28 cellular contexts compared by ENCODE assay signal in the genomic region with DNA sequence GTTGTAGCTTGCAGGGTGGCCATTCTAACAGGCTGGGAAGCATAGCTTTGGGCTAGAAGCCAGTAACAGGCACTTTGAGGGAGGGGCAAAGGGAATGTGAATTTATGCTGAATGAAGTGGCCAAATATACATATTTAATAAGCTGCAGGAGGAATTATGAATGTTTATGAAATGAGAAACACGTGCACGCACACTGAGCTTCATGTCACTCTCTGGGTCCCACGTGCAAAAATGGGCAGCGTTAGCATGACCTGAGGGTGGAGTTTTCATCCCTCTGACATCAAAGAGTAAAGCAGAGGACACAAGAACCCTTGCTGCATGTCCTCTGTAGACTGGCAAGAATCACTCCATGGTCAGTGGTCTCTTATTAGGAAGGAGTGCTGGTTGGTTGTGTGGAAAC.
"Had no signal": no experiment of that assay in that cellular context is flagged by ENCODE, and none has a peak within 500 bp of the region (broad histone marks: within the 10 kb centered on the region; RNA-seq: fewer than 3 reads in every experiment).

No MANE protein-coding gene starts in this region.

- H3K27ac ChIP-seq: colonic mucosa, coronary artery, dorsolateral prefrontal cortex, epithelial cell of prostate, esophagus muscularis mucosa, esophagus squamous epithelium, foreskin keratinocyte, gastrocnemius medialis, gastroesophageal sphincter, heart left ventricle, heart right ventricle had no signal

- DNase-seq: colonic mucosa; cortex of kidney; dermis blood vessel endothelial cell; dorsolateral prefrontal cortex; effector CD4-positive, alpha-beta T cell; effector CD8-positive, alpha-beta T cell; effector memory CD4-positive, alpha-beta T cell; effector memory CD8-positive, alpha-beta T cell; endodermal cell; erythroblast; esophagus squamous epithelium; foreskin fibroblast; foreskin keratinocyte; foreskin melanocyte; gastrocnemius medialis; glutamatergic neuron; head of caudate nucleus; heart left ventricle; heart right ventricle had no signal

- H3K9me3 ChIP-seq: colonic mucosa, esophagus muscularis mucosa, esophagus squamous epithelium, gastrocnemius medialis, gastroesophageal sphincter, heart left ventricle, heart right ventricle had no signal

- H3K4me3 Mint-ChIP-seq: dendritic cell treated with granulocyte-macrophage colony-stimulating factor and Interleukin-4, amounts not matched to agents 40 ng/mL and 50 ng/mL, for 4 days; effector memory CD8-positive, alpha-beta T cell; endodermal cell had no signal

- H3K36me3 ChIP-seq: colonic mucosa, esophagus muscularis mucosa, esophagus squamous epithelium, gastrocnemius medialis, gastroesophageal sphincter, heart left ventricle, heart right ventricle had no signal

- H3K4me1 ChIP-seq: colonic mucosa, esophagus muscularis mucosa, esophagus squamous epithelium, foreskin keratinocyte, gastrocnemius medialis, gastroesophageal sphincter, heart left ventricle, heart right ventricle had no signal

- H3K27me3 ChIP-seq: colonic mucosa, dorsolateral prefrontal cortex, esophagus muscularis mucosa, esophagus squamous epithelium, foreskin keratinocyte, gastrocnemius medialis, gastroesophageal sphincter had no signal

- ATAC-seq: effector memory CD8-positive, alpha-beta T cell; foreskin keratinocyte; gastrocnemius medialis; gastroesophageal sphincter; heart left ventricle; heart right ventricle had no signal

- H3K27ac Mint-ChIP-seq: dendritic cell treated with granulocyte-macrophage colony-stimulating factor and Interleukin-4, amounts not matched to agents 40 ng/mL and 50 ng/mL, for 4 days; effector memory CD8-positive, alpha-beta T cell; endodermal cell had no signal

- FAIRE-seq: colon, endometrium, endothelial cell of umbilical vein, frontal cortex had no signal

- H3K9me3 Mint-ChIP-seq: dendritic cell treated with granulocyte-macrophage colony-stimulating factor and Interleukin-4, amounts not matched to agents 40 ng/mL and 50 ng/mL, for 4 days; effector memory CD8-positive, alpha-beta T cell; endodermal cell had no signal

- H3K4me3 ChIP-seq: colonic mucosa, coronary artery, dorsolateral prefrontal cortex, esophagus muscularis mucosa, esophagus squamous epithelium, gastrocnemius medialis, gastroesophageal sphincter, heart left ventricle, heart right ventricle had no signal
